Comparison of ENCODE assay signal across 8 cellular contexts in the genomic region with DNA sequence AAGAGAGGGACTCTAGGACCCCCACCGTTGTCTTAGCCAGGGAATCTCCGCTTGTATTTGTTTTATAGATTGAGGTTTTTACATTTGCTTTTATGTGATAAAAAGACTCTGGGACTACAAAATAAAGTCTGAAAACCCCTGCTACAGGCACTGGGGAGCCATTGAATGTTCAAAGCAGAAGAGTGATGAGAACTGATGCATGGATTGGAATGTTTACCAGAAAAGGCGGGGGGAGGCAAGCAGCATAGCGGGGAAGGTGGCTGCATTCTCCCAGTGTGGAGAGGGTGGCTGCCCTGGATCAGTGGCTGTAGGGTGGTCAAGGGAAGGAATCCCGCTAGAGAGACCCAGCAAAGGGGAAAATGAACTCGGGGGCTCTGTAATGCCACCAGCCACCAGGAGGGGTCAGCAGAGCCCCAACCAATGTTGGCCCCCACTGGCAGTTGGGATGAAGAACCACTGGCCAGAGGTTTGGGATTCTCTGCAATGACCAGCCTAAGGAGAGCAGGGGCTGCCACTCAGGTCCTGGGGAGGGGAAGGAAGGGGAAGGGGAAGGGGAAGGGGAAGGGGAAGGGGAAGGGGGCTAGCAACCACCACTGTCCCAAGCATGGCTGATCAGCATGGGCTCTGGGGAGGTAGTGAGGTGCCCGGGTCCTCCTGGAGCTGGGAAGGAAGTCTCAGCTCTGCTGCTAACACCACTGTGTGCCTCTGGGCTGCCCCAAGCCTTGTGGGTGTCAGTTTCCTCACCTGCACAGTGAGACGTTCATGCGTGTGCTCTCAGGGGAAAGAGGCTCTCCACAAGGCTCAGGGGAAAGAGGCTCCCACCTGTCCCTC. TPM values are rescaled to one million over a fixed set of nuclear protein-coding genes. Genes with fewer than 3 reads are reported as not detected.
DNase-seq lines count a peak whose midpoint lies in the region; ATAC-seq, FAIRE-seq and TF ChIP-seq lines count a peak whose summit lies in the region.

No MANE protein-coding gene starts in this region.

- peak; percentile 56 for ATAC-seq in activated T-helper 17 cell treated with anti-CD3 and anti-CD28 coated beads, Interleukin-2, amount 50 U/mL, for 72 hours (replicated peaks)
- no peak for ATAC-seq in HG02763 (IDR thresholded peaks at IDR 0.05; ENCODE audit: unreplicated experiment)

- no peaks in the 10 kb centered on the region for H3K36me3 Mint-ChIP-seq in activated T-helper 17 cell treated with anti-CD3 and anti-CD28 coated beads, Interleukin-2, amount 50 U/mL, for 72 hours (ENCODE audit: low read depth)

- intact Hi-C loops in posterior cingulate gyrus (cut with DNase I), result loop anchor here (1.0 to 10.0 kb wide), 3 partner anchors 41 to 401 kb away; no protein-coding TSS in a partner anchor

- H3K27me3 Mint-ChIP-seq in activated T-helper 17 cell treated with anti-CD3 and anti-CD28 coated beads, Interleukin-2, amount 50 U/mL, for 72 hours, result peaks cover 3% of the 10 kb centered on the region

- no peak overlapping the region for H3K27ac Mint-ChIP-seq in activated T-helper 17 cell treated with anti-CD3 and anti-CD28 coated beads, Interleukin-2, amount 50 U/mL, for 72 hours

- TF ChIP-seq POLR2A in GM12891 (IDR thresholded peaks at IDR 0.05; ENCODE audit: low read depth, low read length), result no peak

- no peaks in the 10 kb centered on the region for H3K4me1 Mint-ChIP-seq in activated T-helper 17 cell treated with anti-CD3 and anti-CD28 coated beads, Interleukin-2, amount 50 U/mL, for 72 hours

- peak; percentile 82 for FAIRE-seq in GM12891 (lab: Jason Lieb, UNC)

- DNase-seq in AG08395 (ENCODE audit: low spot score) (peak; percentile 79), GM12891 (ENCODE audit: insufficient read length, low spot score) (peak; percentile 81), OCI-M2 (lab: John Stamatoyannopoulos, UW; ENCODE audit: unreplicated experiment) (peak; percentile 30), foreskin melanocyte (peak; percentile 25), posterior cingulate gyrus (peak in 9 of 10 donors; percentile 43 to 95 (median 76)), occipital lobe (lab: John Stamatoyannopoulos, UW) (no peak)

- no peak overlapping the region for H3K4me3 Mint-ChIP-seq in activated T-helper 17 cell treated with anti-CD3 and anti-CD28 coated beads, Interleukin-2, amount 50 U/mL, for 72 hours

- H3K9me3 Mint-ChIP-seq in activated T-helper 17 cell treated with anti-CD3 and anti-CD28 coated beads, Interleukin-2, amount 50 U/mL, for 72 hours, result no peaks in the 10 kb centered on the region

TF ChIP-seq in GM12891, 5 proteins besides CTCF, POLR2A, EP300 and RAD21:
- no peak for TF ChIP-seq PAX5 (IDR thresholded peaks at IDR 0.05; ENCODE audit: insufficient read depth, low read length, severe bottlenecking)
TF ChIP-seq in GM12891: peak in this region for 0.

RNA-seq across cellular contexts. Expression of a gene that starts 19.2 kb away (rescaled TPM):
- polyA plus RNA-seq in GM12891 (2012; ENCODE audit: low read depth, missing spikeins), result 49.8 TPM
- 10 to 100 TPM; 32.7 to 51.5 TPM for total RNA-seq in activated T-helper 17 cell treated with anti-CD3 and anti-CD28 coated beads, Interleukin-2, amount 50 U/mL, for 72 hours
- 53.5 TPM for total RNA-seq in occipital lobe

RNA-seq across cellular contexts. Expression of a gene that starts 40.0 kb away (rescaled TPM):
- polyA plus RNA-seq in GM12891 (2012; ENCODE audit: low read depth, missing spikeins), result 3.4 TPM
- not detected for total RNA-seq in activated T-helper 17 cell treated with anti-CD3 and anti-CD28 coated beads, Interleukin-2, amount 50 U/mL, for 72 hours
- 5.8 TPM for total RNA-seq in occipital lobe

RNA-seq across cellular contexts. Expression of a gene that starts 46.3 kb away (rescaled TPM):
- polyA plus RNA-seq in GM12891 (2012; ENCODE audit: low read depth, missing spikeins), result not detected
- total RNA-seq in activated T-helper 17 cell treated with anti-CD3 and anti-CD28 coated beads, Interleukin-2, amount 50 U/mL, for 72 hours, result not detected
- total RNA-seq in occipital lobe, result 1.1 TPM
